In the genomic region with DNA sequence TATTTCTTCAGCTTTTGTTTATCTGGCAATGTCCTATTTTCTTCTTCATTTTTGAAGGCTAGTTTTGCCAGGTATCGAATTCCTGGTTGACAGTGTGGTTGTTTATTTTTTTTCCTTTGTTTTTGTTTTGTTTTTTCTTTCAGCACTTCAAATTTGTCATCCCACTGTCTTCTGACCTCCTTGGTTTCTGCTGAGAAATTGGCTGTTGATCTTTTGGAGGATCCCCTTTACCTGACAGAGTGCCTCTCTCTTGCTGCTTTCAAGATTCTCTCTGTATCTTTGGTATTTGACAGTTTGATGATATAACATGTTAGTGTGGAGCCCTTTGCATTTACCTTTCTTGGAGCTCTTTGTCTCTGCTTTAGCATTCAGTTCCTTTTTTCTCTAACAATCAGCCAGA, we compare ENCODE assay signal across 26 cellular contexts.
"Had no signal": no experiment of that assay in that cellular context is flagged by ENCODE, and none has a peak within 500 bp of the region (broad histone marks: within the 10 kb centered on the region; RNA-seq: fewer than 3 reads in every experiment).

No MANE protein-coding gene starts in this region.

- H3K4me3 ChIP-seq: coronary artery, dorsolateral prefrontal cortex, esophagus squamous epithelium, gastrocnemius medialis, heart right ventricle, left lung, lower lobe of right lung, mucosa of descending colon had no signal

- FAIRE-seq: colon, endometrium, islet of Langerhans, keratinocyte had no signal

- H3K27ac ChIP-seq: coronary artery, dorsolateral prefrontal cortex, epithelial cell of prostate, esophagus squamous epithelium, gastrocnemius medialis, heart right ventricle, left lung, lower lobe of right lung had no signal

- H3K9me3 ChIP-seq: esophagus squamous epithelium, gastrocnemius medialis, lower lobe of right lung, mucosa of descending colon had no signal

- H3K27me3 ChIP-seq: dorsolateral prefrontal cortex, esophagus squamous epithelium, gastrocnemius medialis, heart right ventricle, left lung had no signal

- H3K4me1 ChIP-seq: esophagus squamous epithelium, gastrocnemius medialis, heart right ventricle, left lung, lower lobe of right lung had no signal

- ATAC-seq: esophagus mucosa, gastrocnemius medialis, heart right ventricle, left cardiac atrium, left lung, left ventricle myocardium superior, lower lobe of right lung, mucosa of descending colon had no signal

- H3K36me3 ChIP-seq: esophagus squamous epithelium, gastrocnemius medialis, heart right ventricle, left lung, lower lobe of right lung had no signal

- DNase-seq: dermis blood vessel endothelial cell; dorsolateral prefrontal cortex; effector CD4-positive, alpha-beta T cell; effector memory CD4-positive, alpha-beta T cell; erythroblast; esophagus squamous epithelium; foreskin fibroblast; foreskin melanocyte; gastrocnemius medialis; glutamatergic neuron; heart right ventricle; hippocampal formation; left cardiac atrium; left lung; left ventricle myocardium superior; lower lobe of right lung; mesenchymal stem cell; mucosa of descending colon; naive B cell had no signal
